Comparison of ENCODE assay signal across 12 cellular contexts in the genomic region with DNA sequence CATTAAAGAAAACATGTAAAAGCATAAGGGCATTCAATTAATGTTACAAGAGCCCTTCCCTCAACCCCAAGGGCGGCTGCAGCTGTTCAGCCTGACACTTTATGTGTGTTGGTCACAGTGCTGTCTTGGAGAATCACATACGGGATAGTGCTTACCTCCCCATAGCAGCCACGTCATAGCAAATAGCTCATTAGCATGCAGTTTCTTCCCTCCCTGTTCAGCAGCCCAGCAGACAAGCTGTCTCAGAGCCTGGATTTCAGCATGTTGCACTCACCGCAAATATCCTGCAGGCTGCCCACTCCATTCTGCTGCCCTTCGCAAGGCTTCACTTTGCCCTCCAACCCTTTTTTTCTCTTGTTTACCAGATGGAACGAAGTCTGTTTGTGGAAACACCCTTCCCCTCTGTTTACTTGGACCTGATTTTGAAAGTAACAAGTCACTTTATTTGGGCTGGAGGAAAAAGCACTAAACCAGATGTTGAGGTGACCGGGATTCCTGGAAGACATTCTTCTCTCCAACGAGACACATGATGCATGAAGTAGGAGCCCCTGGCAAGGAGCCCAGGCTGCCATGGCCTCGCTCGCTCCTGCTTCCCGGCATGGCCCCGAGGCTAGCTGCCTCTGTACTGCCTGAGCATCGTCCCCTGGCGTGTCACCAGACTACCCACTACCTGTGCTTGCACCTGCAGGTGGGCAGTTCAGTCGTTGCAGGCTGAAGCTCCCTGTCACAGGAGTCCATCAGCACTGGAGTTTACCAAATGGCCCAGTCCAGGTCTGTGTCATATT.
A peak's percentile ranks its signal among the peaks of the same experiment; 100 is the strongest.
DNase-seq lines count a peak whose midpoint lies in the region; ATAC-seq and TF ChIP-seq lines count a peak whose summit lies in the region.
"Had no signal": no experiment of that assay in that cellular context is flagged by ENCODE, and none has a peak within 500 bp of the region (broad histone marks: within the 10 kb centered on the region; RNA-seq: fewer than 3 reads in every experiment).

No MANE protein-coding gene starts in this region.

- no peaks in the 10 kb centered on the region for H3K36me3 ChIP-seq in adrenal gland (replicated peaks in 1 of 2)

- TF ChIP-seq CTCF in adrenal gland (IDR thresholded peaks at IDR 0.05), result no peak

- no peaks in the 10 kb centered on the region for H3K4me1 ChIP-seq in adrenal gland (replicated peaks in 1 of 2)
- no peaks in the 10 kb centered on the region for H3K4me1 ChIP-seq in right cardiac atrium (ENCODE audit: control insufficient read depth, insufficient read depth, low read length)
- H3K4me1 ChIP-seq: BLaER1 had no signal

- no peak for TF ChIP-seq POLR2A in adrenal gland (IDR thresholded peaks at IDR 0.05)

- H3K4me3 ChIP-seq in adrenal gland, result no peak overlapping the region
- no peak overlapping the region for H3K4me3 ChIP-seq in right cardiac atrium (ENCODE audit: low read length)
- H3K4me3 ChIP-seq: BLaER1 had no signal

- H3K27ac ChIP-seq in adrenal gland (no peak overlapping the region), right cardiac atrium (ENCODE audit: low read length) (no peak overlapping the region)
- H3K27ac ChIP-seq: BLaER1, KMS-11 had no signal

- DNase-seq in AG08396 (ENCODE audit: low spot score) (peak; percentile 62), M059J (ENCODE audit: low read depth) (peak; percentile 62), adrenal gland (peak; percentile 33 to 73 (median 58)), right cardiac atrium (peak; percentile 30 to 61 (median 60)), pons (ENCODE audit: low spot score) (no peak), OCI-M1 (lab: John Stamatoyannopoulos, UW) (no peak)
- DNase-seq: activated T-cell treated with anti-CD3 and anti-CD28 coated beads, Interleukin-2, amount 50 U/mL, for 48 hours; stimulated activated CD4-positive, alpha-beta T cell treated with anti-CD3 and anti-CD28 coated beads, Interleukin-12 subunit alpha, Interleukin-12 subunit beta, amount 100 ng/mL, for 4 hours had no signal

- no peaks in the 10 kb centered on the region for H3K27me3 ChIP-seq in adrenal gland
- no peaks in the 10 kb centered on the region for H3K27me3 ChIP-seq in right cardiac atrium (ENCODE audit: control insufficient read depth, insufficient read depth)
- H3K27me3 ChIP-seq: BLaER1 had no signal

- intact Hi-C loops in adrenal gland (cut with DNase I), result no loop called here
- intact Hi-C loops in right cardiac atrium (cut with DNase I), result no loop called here

- H3K9me3 ChIP-seq in adrenal gland (replicated peaks in 1 of 3) (no peaks in the 10 kb centered on the region), right cardiac atrium (ENCODE audit: control insufficient read depth, low read length) (no peaks in the 10 kb centered on the region)

- ATAC-seq in right cardiac atrium, result no peak
- ATAC-seq in HG03097 (IDR thresholded peaks at IDR 0.05; ENCODE audit: low FRiP score, unreplicated experiment), result no peak
- no peak for ATAC-seq in GM21515 (IDR thresholded peaks at IDR 0.05; ENCODE audit: unreplicated experiment)

- WGBS in adrenal gland, 4 donors, result 55 to 75% (median 59%) methylated on average over 7 to 15 of the region's 15 CpGs
- WGBS in right cardiac atrium, result 54% methylated on average over 15 of the region's 15 CpGs

Comparison
In these comparisons a context has a peak if more than half of its experiments do, and no peak if none do; other contexts are left out.
1. DNase-seq: peak in AG08396 (single experiment), M059J (single experiment), adrenal gland (7 of 7) and right cardiac atrium (3 of 3); none in pons (single experiment) and OCI-M1 (single experiment).